7 cellular contexts compared by ENCODE assay signal in genomic region chr10:86365346-86366032, GRCh38. TPM values are rescaled to one million over a fixed set of nuclear protein-coding genes. Genes with fewer than 3 reads are reported as not detected.
DNase-seq lines count a peak whose midpoint lies in the region; ATAC-seq and TF ChIP-seq lines count a peak whose summit lies in the region.

No MANE protein-coding gene starts in this region.

- 3% methylated on average over 28 of the region's 47 CpGs for WGBS in smooth muscle cell (ENCODE audit: low lambda C conversion rate)

- no peaks in the 10 kb centered on the region for H3K9me3 Mint-ChIP-seq in activated CD8-positive, alpha-beta T cell treated with anti-CD3 and anti-CD28 coated beads, Interleukin-2, amount 10 ng/mL, durations not matched to agents 7 days and 5 days (ENCODE audit: insufficient read depth)

- peak overlapping the region; percentile 87 for H3K4me2 ChIP-seq in smooth muscle cell

- peak overlapping the region; percentile 55 for H3K4me3 ChIP-seq in HUES48 (ENCODE audit: low read depth, low read length)
- peak overlapping the region; percentile 39 for H3K4me3 ChIP-seq in iPS-18a (ENCODE audit: low read length)
- H3K4me3 ChIP-seq in smooth muscle cell = peak overlapping the region; percentile 54

- no peak overlapping the region for H2AFZ ChIP-seq in smooth muscle cell (ENCODE audit: low read depth)

- POLR2A ChIA-PET in activated CD8-positive, alpha-beta T cell treated with anti-CD3 and anti-CD28 coated beads, Interleukin-2, amount 10 ng/mL, durations not matched to agents 7 days and 5 days (lab: Charles Lee) = no interaction called here

- H3K9me3 ChIP-seq in HUES48 (ENCODE audit: control insufficient read depth, insufficient read depth, low read length) (no peaks in the 10 kb centered on the region), iPS-18a (ENCODE audit: control insufficient read depth, low read depth, low read length) (no peaks in the 10 kb centered on the region), smooth muscle cell (replicated peaks; ENCODE audit: low read depth) (no peaks in the 10 kb centered on the region)

- no peaks in the 10 kb centered on the region for H3K79me2 ChIP-seq in smooth muscle cell (ENCODE audit: low read depth)

- H3F3A ChIP-seq in smooth muscle cell (ENCODE audit: low read depth) = peaks cover 12% of the 10 kb centered on the region

- CTCF ChIA-PET in activated CD8-positive, alpha-beta T cell treated with anti-CD3 and anti-CD28 coated beads, Interleukin-2, amount 10 ng/mL, durations not matched to agents 7 days and 5 days (lab: Charles Lee) = no interaction called here

- peak overlapping the region; percentile 29 for H3K27ac Mint-ChIP-seq in activated CD8-positive, alpha-beta T cell treated with anti-CD3 and anti-CD28 coated beads, Interleukin-2, amount 10 ng/mL, durations not matched to agents 7 days and 5 days

- H3K27ac ChIP-seq in HUES48 (ENCODE audit: low read depth, low read length) (no peak overlapping the region), iPS-18a (ENCODE audit: low read length) (no peak overlapping the region), smooth muscle cell (ENCODE audit: low read depth) (no peak overlapping the region)

- peaks cover 45% of the 10 kb centered on the region for H4K20me1 ChIP-seq in smooth muscle cell (ENCODE audit: low read depth)

- H3K4me1 Mint-ChIP-seq in activated CD8-positive, alpha-beta T cell treated with anti-CD3 and anti-CD28 coated beads, Interleukin-2, amount 10 ng/mL, durations not matched to agents 7 days and 5 days (ENCODE audit: low read depth) = peaks cover 8% of the 10 kb centered on the region

- peaks cover 75% of the 10 kb centered on the region for H3K27me3 Mint-ChIP-seq in activated CD8-positive, alpha-beta T cell treated with anti-CD3 and anti-CD28 coated beads, Interleukin-2, amount 10 ng/mL, durations not matched to agents 7 days and 5 days (ENCODE audit: low read depth)

- H3K4me1 ChIP-seq in HUES48 (ENCODE audit: control insufficient read depth, insufficient read depth, low read length) = peaks cover 8% of the 10 kb centered on the region; the same call in 1 of the 2 replicates
- peaks cover 4% of the 10 kb centered on the region for H3K4me1 ChIP-seq in iPS-18a (ENCODE audit: control insufficient read depth, low read depth, low read length)
- peaks cover 5% of the 10 kb centered on the region for H3K4me1 ChIP-seq in smooth muscle cell (ENCODE audit: low read depth)

- H3K36me3 Mint-ChIP-seq in activated CD8-positive, alpha-beta T cell treated with anti-CD3 and anti-CD28 coated beads, Interleukin-2, amount 10 ng/mL, durations not matched to agents 7 days and 5 days (ENCODE audit: low read depth) = peaks cover 2% of the 10 kb centered on the region

- peak; percentile 4 for ATAC-seq in activated CD8-positive, alpha-beta T cell treated with anti-CD3 and anti-CD28 coated beads, Interleukin-2, amount 10 ng/mL, durations not matched to agents 7 days and 5 days
- ATAC-seq in GM18858 (IDR thresholded peaks at IDR 0.05; ENCODE audit: unreplicated experiment) = no peak

- TF ChIP-seq CTCF in smooth muscle cell (IDR thresholded peaks at IDR 0.05; ENCODE audit: borderline replicate concordance, insufficient read depth, poor library complexity, severe bottlenecking) = no peak

- H3K36me3 ChIP-seq in HUES48 (ENCODE audit: control insufficient read depth, insufficient read depth, low read length) (no peaks in the 10 kb centered on the region), iPS-18a (ENCODE audit: control insufficient read depth, low read depth, low read length) (no peaks in the 10 kb centered on the region), smooth muscle cell (ENCODE audit: low read depth) (no peaks in the 10 kb centered on the region)

- peaks cover 99% of the 10 kb centered on the region for H3K27me3 ChIP-seq in HUES48 (ENCODE audit: control insufficient read depth, insufficient read depth, low read length)
- H3K27me3 ChIP-seq in iPS-18a (ENCODE audit: control insufficient read depth, insufficient read depth, low read length) = peaks cover 96% of the 10 kb centered on the region
- H3K27me3 ChIP-seq in smooth muscle cell (ENCODE audit: low read depth) = peaks cover 85% of the 10 kb centered on the region

- DNase-seq in activated CD8-positive, alpha-beta T cell treated with anti-CD3 and anti-CD28 coated beads, Interleukin-2, amount 10 ng/mL, durations not matched to agents 7 days and 5 days = no peak
- DNase-seq in smooth muscle cell (lab: John Stamatoyannopoulos, UW; ENCODE audit: unreplicated experiment) = no peak
- no peak for DNase-seq in H4 (ENCODE audit: low spot score)
- DNase-seq in NCI-H1694 treated with DMSO at 0.1 percent for 48 hours (lab: John Stamatoyannopoulos, UW) = no peak

- no peak overlapping the region for H3K9ac ChIP-seq in HUES48 (ENCODE audit: low read depth, low read length)
- no peak overlapping the region for H3K9ac ChIP-seq in iPS-18a (ENCODE audit: low read length)
- H3K9ac ChIP-seq in smooth muscle cell (ENCODE audit: low read depth) = no peak overlapping the region

- H3K4me3 Mint-ChIP-seq in activated CD8-positive, alpha-beta T cell treated with anti-CD3 and anti-CD28 coated beads, Interleukin-2, amount 10 ng/mL, durations not matched to agents 7 days and 5 days = no peak overlapping the region

RNA-seq across cellular contexts. Expression of gene GRID1, which starts 1.1 kb away (rescaled TPM):
- total RNA-seq in activated CD8-positive, alpha-beta T cell treated with anti-CD3 and anti-CD28 coated beads, Interleukin-2, amount 10 ng/mL, durations not matched to agents 7 days and 5 days = not detected
- 7.4 and 7.5 TPM in 2 replicates for total RNA-seq in smooth muscle cell
- 3.1 and 4.4 TPM in 2 replicates for polyA plus RNA-seq in smooth muscle cell
- total RNA-seq in H4 (2014; rRNA removed; shearing (Covaris generic)) = 1.7 and 2.4 TPM in 2 replicates
